In genomic region chr1:18300376-18300775, GRCh38 we compare ENCODE assay signal across 1 cellular context.
TF ChIP-seq lines count a peak whose summit lies in the region.

No MANE protein-coding gene starts in this region.

TF ChIP-seq in H1, 55 proteins besides CTCF, POLR2A, EP300 and RAD21:
- no peak for TF ChIP-seq RNF2 (IDR thresholded peaks at IDR 0.05; ENCODE audit: borderline replicate concordance, low read depth, low read length, missing control alignments, poor library complexity, severe bottlenecking)
- TF ChIP-seq TEAD4 (IDR thresholded peaks at IDR 0.05; ENCODE audit: low read depth, low read length), result no peak
- TF ChIP-seq CHD2 (IDR thresholded peaks at IDR 0.05; ENCODE audit: low read length), result no peak
- TF ChIP-seq POU5F1 (IDR thresholded peaks at IDR 0.05; ENCODE audit: low read depth, low read length), result no peak
- TF ChIP-seq ASH2L (IDR thresholded peaks at IDR 0.05; ENCODE audit: low read length), result no peak
